In genomic region chr12:104457746-104458644, GRCh38 we compare ENCODE assay signal across 8 cellular contexts. TPM values are rescaled to one million over a fixed set of nuclear protein-coding genes. Genes with fewer than 3 reads are reported as not detected.
DNase-seq lines count a peak whose midpoint lies in the region; ATAC-seq, FAIRE-seq and TF ChIP-seq lines count a peak whose summit lies in the region.

No MANE protein-coding gene starts in this region.

- H3K9me3 Mint-ChIP-seq in osteocyte (ENCODE audit: unreplicated experiment), result no peaks in the 10 kb centered on the region

- no peaks in the 10 kb centered on the region for H3K36me3 Mint-ChIP-seq in osteocyte (ENCODE audit: unreplicated experiment)

- TF ChIP-seq CTCF in osteocyte (IDR thresholded peaks at IDR 0.05), result no peak

- H3K27me3 Mint-ChIP-seq in osteocyte (ENCODE audit: unreplicated experiment), result no peaks in the 10 kb centered on the region

- H3K27ac Mint-ChIP-seq in osteocyte (ENCODE audit: unreplicated experiment), result peak overlapping the region; percentile 86

- peak overlapping the region; percentile 96 for H3K4me3 Mint-ChIP-seq in osteocyte (ENCODE audit: unreplicated experiment)

- FAIRE-seq in GM18507 (lab: Jason Lieb, UNC) (peak; percentile 60), frontal cortex (lab: Jason Lieb, UNC) (no peak)

- H3K4me1 Mint-ChIP-seq in osteocyte (ENCODE audit: unreplicated experiment), result peaks cover 21% of the 10 kb centered on the region

- DNase-seq in GM18507 (ENCODE audit: extremely low spot score, insufficient read length, low read depth) (peak; percentile 36), NCI-H69 (lab: John Stamatoyannopoulos, UW) (peak; percentile 34), frontal cortex (ENCODE audit: low spot score in 2 of 2) (peak; percentile 28 to 33), osteocyte (ENCODE audit: extremely low spot score, unreplicated experiment) (peak; percentile 84)
- DNase-seq in activated T-helper 9 cell treated with anti-CD3 and anti-CD28 coated beads, Interleukin-2, amount 50 U/mL, for 16 hours (ENCODE audit: low read depth), result peak; percentile 39

- ATAC-seq in GM21717 (IDR thresholded peaks at IDR 0.05; ENCODE audit: unreplicated experiment) (no peak), HG02678 (IDR thresholded peaks at IDR 0.05; ENCODE audit: unreplicated experiment) (no peak), HG03378 (IDR thresholded peaks at IDR 0.05; ENCODE audit: unreplicated experiment) (no peak)

RNA-seq across cellular contexts. Expression of gene CHST11, which starts 1.2 kb away (rescaled TPM):
- total RNA-seq in frontal cortex, result 22.0 TPM
- 7.5 and 8.2 TPM in 2 replicates for total RNA-seq in osteocyte

Comparison
In these comparisons a context has a peak if more than half of its experiments do, and no peak if none do; other contexts are left out.
1. DNase-seq: peak in every context shown above with its lines; median percentile 84 in osteocyte; 39 in activated T-helper 9 cell treated with anti-CD3 and anti-CD28 coated beads, Interleukin-2, amount 50 U/mL, for 16 hours; 36 in GM18507; 34 in NCI-H69; 30 in frontal cortex.